ENCODE assay signal across 22 cellular contexts in genomic region chr22:21673534-21674321, GRCh38. TPM values are rescaled to one million over a fixed set of nuclear protein-coding genes. Genes with fewer than 3 reads are reported as not detected.
"Had no signal": no experiment of that assay in that cellular context is flagged by ENCODE, and none has a peak within 500 bp of the region (broad histone marks: within the 10 kb centered on the region; RNA-seq: fewer than 3 reads in every experiment).

No MANE protein-coding gene starts in this region.

- H2AFZ ChIP-seq: parathyroid adenoma had no signal

- H3K4me3 Mint-ChIP-seq: activated B cell treated with CpG ODN at 0.5 μM for 24 hours; activated naive CD4-positive, alpha-beta T cell treated with anti-CD3 and anti-CD28 coated beads, Interleukin-2, amount 50 U/mL, for 24 hours; naive thymus-derived CD8-positive, alpha-beta T cell; stimulated activated naive B cell treated with anti-CD40 and anti-IgM and Interleukin-4, amounts not matched to agents 10 μg/mL and 1 μg/mL and 100 μg/mL, for 72 hours; T-helper 2 cell treated with Interferon-gamma antibody and Interleukin-4, amounts not matched to agents 5 μg/mL and 100 μg/mL, for 36 hours had no signal

- H3K27me3 ChIP-seq: adrenal gland, gastrocnemius medialis, heart left ventricle, neutrophil, thyroid gland had no signal

- H3K4me1 ChIP-seq: adrenal gland, gastrocnemius medialis, parathyroid adenoma had no signal

- H3K4me3 ChIP-seq: adrenal gland, gastrocnemius medialis, heart left ventricle, thyroid gland had no signal

- H3K79me2 ChIP-seq: parathyroid adenoma had no signal

- ATAC-seq: gastrocnemius medialis; heart left ventricle; naive thymus-derived CD8-positive, alpha-beta T cell; sciatic nerve; stimulated activated naive B cell treated with anti-CD40 and anti-IgM and Interleukin-4, amounts not matched to agents 10 μg/mL and 1 μg/mL and 100 μg/mL, for 72 hours had no signal

- H3K27ac Mint-ChIP-seq: activated B cell treated with CpG ODN at 0.5 μM for 24 hours; activated naive CD4-positive, alpha-beta T cell treated with anti-CD3 and anti-CD28 coated beads, Interleukin-2, amount 50 U/mL, for 24 hours; naive thymus-derived CD8-positive, alpha-beta T cell; T-helper 2 cell treated with Interferon-gamma antibody and Interleukin-4, amounts not matched to agents 5 μg/mL and 100 μg/mL, for 36 hours had no signal

- H3K27ac ChIP-seq: adrenal gland, epithelial cell of prostate, gastrocnemius medialis, heart left ventricle, neutrophil, parathyroid adenoma, thyroid gland had no signal

- H3K27me3 Mint-ChIP-seq: activated B cell treated with CpG ODN at 0.5 μM for 24 hours; activated naive CD4-positive, alpha-beta T cell treated with anti-CD3 and anti-CD28 coated beads, Interleukin-2, amount 50 U/mL, for 24 hours; naive thymus-derived CD8-positive, alpha-beta T cell; stimulated activated naive B cell treated with anti-CD40 and anti-IgM and Interleukin-4, amounts not matched to agents 10 μg/mL and 1 μg/mL and 100 μg/mL, for 72 hours had no signal

- H3K9me3 Mint-ChIP-seq: activated B cell treated with CpG ODN at 0.5 μM for 24 hours; activated naive CD4-positive, alpha-beta T cell treated with anti-CD3 and anti-CD28 coated beads, Interleukin-2, amount 50 U/mL, for 24 hours; naive thymus-derived CD8-positive, alpha-beta T cell; stimulated activated naive B cell treated with anti-CD40 and anti-IgM and Interleukin-4, amounts not matched to agents 10 μg/mL and 1 μg/mL and 100 μg/mL, for 72 hours; T-helper 2 cell treated with Interferon-gamma antibody and Interleukin-4, amounts not matched to agents 5 μg/mL and 100 μg/mL, for 36 hours had no signal

- H3K9me3 ChIP-seq: adrenal gland, gastrocnemius medialis, heart left ventricle, neutrophil, thyroid gland had no signal

- DNase-seq: activated B cell treated with CpG ODN at 0.5 μM for 24 hours; activated CD4-positive, alpha-beta T cell treated with anti-CD3 and anti-CD28 coated beads for 48 hours; activated CD8-positive, alpha-beta memory T cell treated with anti-CD3 and anti-CD28 coated beads, Interleukin-2, amount 50 U/mL, for 4 hours; activated effector memory CD4-positive, alpha-beta T cell treated with anti-CD3 and anti-CD28 coated beads, Interleukin-2, amount 50 U/mL, for 16 hours; activated T-cell treated with anti-CD3 and anti-CD28 coated beads, Interleukin-2, amount 50 U/mL, for 48 hours; adrenal gland; dermis blood vessel endothelial cell; effector memory CD4-positive, alpha-beta T cell; gastrocnemius medialis; mesendoderm; stimulated activated CD4-positive, alpha-beta T cell treated with anti-CD3 and anti-CD28 coated beads, Interleukin-4, amount 100 ng/mL, for 4 hours; stimulated activated naive B cell treated with anti-CD40 and anti-IgM and Interleukin-4, amounts not matched to agents 10 μg/mL and 1 μg/mL and 100 μg/mL, for 72 hours; thyroid gland had no signal

RNA-seq across cellular contexts. Expression of gene CCDC116, which starts 41.2 kb away (rescaled TPM):
- total RNA-seq: bronchial epithelial cell had no signal
- polyA plus RNA-seq: naive thymus-derived CD8-positive, alpha-beta T cell had no signal
